Comparison of ENCODE assay signal across 17 cellular contexts in genomic region chr13:28373803-28374202, GRCh38.
"Had no signal": no experiment of that assay in that cellular context is flagged by ENCODE, and none has a peak within 500 bp of the region (broad histone marks: within the 10 kb centered on the region; RNA-seq: fewer than 3 reads in every experiment).

No MANE protein-coding gene starts in this region.

- H3K27ac ChIP-seq: ascending aorta, breast epithelium, gastroesophageal sphincter, neutrophil, tibial artery, uterus had no signal

- H3K4me1 ChIP-seq: ascending aorta, breast epithelium, gastroesophageal sphincter, tibial artery, uterus had no signal

- ATAC-seq: activated CD4-positive, CD25-positive, alpha-beta regulatory T cell treated with anti-CD3 and anti-CD28 coated beads, Interleukin-2, amount 50 U/mL, for 24 hours; gastroesophageal sphincter; left cardiac atrium; mucosa of descending colon; naive thymus-derived CD8-positive, alpha-beta T cell had no signal

- H3K36me3 ChIP-seq: ascending aorta, breast epithelium, gastroesophageal sphincter, neutrophil, tibial artery, uterus had no signal

- DNase-seq: activated CD4-positive, alpha-beta T cell treated with anti-CD3 and anti-CD28 coated beads, Interleukin-2, amount 50 U/mL, for 1 hour; activated naive CD4-positive, alpha-beta T cell treated with Interleukin-2 at 50 U/mL for 16 hours; dermis blood vessel endothelial cell; left cardiac atrium; mucosa of descending colon; naive thymus-derived CD8-positive, alpha-beta T cell; small intestine; stimulated activated CD4-positive, alpha-beta T cell treated with anti-CD3 and anti-CD28 coated beads, Interleukin-4, amount 100 ng/mL, for 24 hours; stimulated activated naive CD4-positive, alpha-beta T cell; T-helper 9 cell; tibial artery; uterus had no signal

- H3K4me3 ChIP-seq: ascending aorta, breast epithelium, gastroesophageal sphincter, mucosa of descending colon, tibial artery, uterus had no signal

- H3K27ac Mint-ChIP-seq: naive thymus-derived CD8-positive, alpha-beta T cell had no signal

- H3K4me3 Mint-ChIP-seq: naive thymus-derived CD8-positive, alpha-beta T cell had no signal

- H3K4me1 Mint-ChIP-seq: naive thymus-derived CD8-positive, alpha-beta T cell had no signal

- H3K9me3 Mint-ChIP-seq: naive thymus-derived CD8-positive, alpha-beta T cell had no signal

- H3K27me3 ChIP-seq: ascending aorta, breast epithelium, gastroesophageal sphincter, tibial artery, uterus had no signal
